Comparison of ENCODE assay signal across 8 cellular contexts in genomic region chr1:9315411-9316079, GRCh38. TPM values are rescaled to one million over a fixed set of nuclear protein-coding genes. Genes with fewer than 3 reads are reported as not detected.
A peak's percentile ranks its signal among the peaks of the same experiment; 100 is the strongest.
DNase-seq lines count a peak whose midpoint lies in the region; ATAC-seq and TF ChIP-seq lines count a peak whose summit lies in the region.

No MANE protein-coding gene starts in this region.

- peak overlapping the region; percentile 37 for H3K9ac ChIP-seq in fibroblast of lung (ENCODE audit: insufficient read depth, low read length)

- no peaks in the 10 kb centered on the region for H3K9me3 Mint-ChIP-seq in activated CD4-positive, alpha-beta memory T cell treated with anti-CD3 and anti-CD28 coated beads, Interleukin-2, amount 10 ng/mL, durations not matched to agents 7 days and 5 days

- H3K36me3 Mint-ChIP-seq in activated CD4-positive, alpha-beta memory T cell treated with anti-CD3 and anti-CD28 coated beads, Interleukin-2, amount 10 ng/mL, durations not matched to agents 7 days and 5 days (ENCODE audit: low read depth), result peaks cover 4% of the 10 kb centered on the region

- H3K27ac ChIP-seq in fibroblast of lung (ENCODE audit: insufficient read depth, low read length), result peak overlapping the region; percentile 89

- peak overlapping the region; percentile 60 for H3K4me3 Mint-ChIP-seq in activated CD4-positive, alpha-beta memory T cell treated with anti-CD3 and anti-CD28 coated beads, Interleukin-2, amount 10 ng/mL, durations not matched to agents 7 days and 5 days

- H3K27ac Mint-ChIP-seq in activated CD4-positive, alpha-beta memory T cell treated with anti-CD3 and anti-CD28 coated beads, Interleukin-2, amount 10 ng/mL, durations not matched to agents 7 days and 5 days, result peak overlapping the region; percentile 84

- peaks cover 6% of the 10 kb centered on the region for H3K36me3 ChIP-seq in fibroblast of lung (ENCODE audit: control insufficient read depth, insufficient read depth, low read length)

- H4K20me1 ChIP-seq in fibroblast of lung (ENCODE audit: control insufficient read depth, extremely low read depth, insufficient read depth, low read length), result peaks cover 2% of the 10 kb centered on the region

- DNase-seq in GM20000 (ENCODE audit: low spot score), result peak; percentile 64
- DNase-seq in activated CD4-positive, alpha-beta memory T cell treated with anti-CD3 and anti-CD28 coated beads, Interleukin-2, amount 10 ng/mL, durations not matched to agents 7 days and 5 days, result peak; percentile 68
- DNase-seq in fibroblast of lung (ENCODE audit: low read depth in 2 of 2), result peak; percentile 78 to 89
- peak; percentile 40 to 78 for DNase-seq in stimulated activated CD8-positive, alpha-beta memory T cell treated with anti-CD3 and anti-CD28 coated beads, Interleukin-15, amount 100 ng/mL, for 48 hours (ENCODE audit: low read depth in 2 of 2)
- no peak for DNase-seq in posterior vena cava (ENCODE audit: low spot score)
- no peak for DNase-seq in NCI-H128 (lab: John Stamatoyannopoulos, UW; ENCODE audit: unreplicated experiment)
- DNase-seq in NCI-H69 (lab: John Stamatoyannopoulos, UW), result no peak

- no peaks in the 10 kb centered on the region for H3K27me3 ChIP-seq in fibroblast of lung (ENCODE audit: control insufficient read depth, insufficient read depth, low read length)

- POLR2A ChIA-PET in activated CD4-positive, alpha-beta memory T cell treated with anti-CD3 and anti-CD28 coated beads, Interleukin-2, amount 10 ng/mL, durations not matched to agents 7 days and 5 days (lab: Charles Lee), result interaction anchor here (1.1 kb wide), 1 partner anchor 112 kb away, joined by 3 read pairs; no protein-coding TSS in a partner anchor

- H3K27me3 Mint-ChIP-seq in activated CD4-positive, alpha-beta memory T cell treated with anti-CD3 and anti-CD28 coated beads, Interleukin-2, amount 10 ng/mL, durations not matched to agents 7 days and 5 days, result no peaks in the 10 kb centered on the region

- peaks cover 50% of the 10 kb centered on the region for H3K4me1 Mint-ChIP-seq in activated CD4-positive, alpha-beta memory T cell treated with anti-CD3 and anti-CD28 coated beads, Interleukin-2, amount 10 ng/mL, durations not matched to agents 7 days and 5 days

- CTCF ChIA-PET in activated CD4-positive, alpha-beta memory T cell treated with anti-CD3 and anti-CD28 coated beads, Interleukin-2, amount 10 ng/mL, durations not matched to agents 7 days and 5 days (lab: Charles Lee), result interaction anchor here (0.7 to 1.9 kb wide), 5 partner anchors 26 to 180 kb away, joined by 3 to 7 read pairs (median 3); partner anchors contain the start of gene H6PD

- H3K4me1 ChIP-seq in fibroblast of lung (ENCODE audit: control insufficient read depth, extremely low read depth, insufficient read depth, low read length), result peaks cover 23% of the 10 kb centered on the region

- peak overlapping the region; percentile 51 for H3K4me2 ChIP-seq in fibroblast of lung (ENCODE audit: extremely low read depth, insufficient read depth, low read length)

- peak overlapping the region in 1 of 4 experiments; percentile 7 for H3K4me3 ChIP-seq in fibroblast of lung (replicated peaks in 1 of 4; ENCODE audit: control extremely low read depth in 1 of 4, insufficient read depth in 1 of 4, low read depth in 3 of 4, low read length in 4 of 4)

- ATAC-seq in HG03565 (IDR thresholded peaks at IDR 0.05; ENCODE audit: unreplicated experiment), result no peak

- intact Hi-C loops in posterior vena cava (cut with DNase I), result no loop called here

- H3K79me2 ChIP-seq in fibroblast of lung (ENCODE audit: control insufficient read depth, insufficient read depth, low read length), result peaks cover 80% of the 10 kb centered on the region

- no peaks in the 10 kb centered on the region for H3K9me3 ChIP-seq in fibroblast of lung (ENCODE audit: control insufficient read depth, insufficient read depth, low read depth, low read length)

- H2AFZ ChIP-seq in fibroblast of lung (ENCODE audit: low read length), result no peak overlapping the region

- TF ChIP-seq CTCF in GM20000 (IDR thresholded peaks at IDR 0.05; ENCODE audit: extremely low read depth, missing control alignments) (no peak), fibroblast of lung (conservative IDR thresholded peaks at IDR 0.05 in 1 of 2, IDR thresholded peaks at IDR 0.05 in 1 of 2; ENCODE audit: low read depth in 1 of 2, low read length in 2 of 2) (no peak)

RNA-seq across cellular contexts. Expression of gene SPSB1, which starts 22.9 kb away (rescaled TPM):
- total RNA-seq in activated CD4-positive, alpha-beta memory T cell treated with anti-CD3 and anti-CD28 coated beads, Interleukin-2, amount 10 ng/mL, durations not matched to agents 7 days and 5 days, result 10 to 100 TPM; 17.4 to 18.0 TPM
- total RNA-seq in fibroblast of lung (20.0 and 20.6 TPM in 2 replicates), posterior vena cava (10 to 100 TPM; 30.9 to 48.0 TPM)
- 14.3 and 22.1 TPM in 2 replicates for polyA plus RNA-seq in fibroblast of lung
- 16.8 and 23.7 TPM in 2 replicates for polyA plus RNA-seq in fibroblast of lung (2012)
- 22.8 and 24.7 TPM in 2 replicates for polyA minus RNA-seq in fibroblast of lung (ENCODE audit: low replicate concordance)

Comparison
In these comparisons a context has a peak if more than half of its experiments do, and no peak if none do; other contexts are left out.
1. DNase-seq: peak in GM20000 (single experiment), activated CD4-positive, alpha-beta memory T cell treated with anti-CD3 and anti-CD28 coated beads, Interleukin-2, amount 10 ng/mL, durations not matched to agents 7 days and 5 days (single experiment), fibroblast of lung (2 of 2) and stimulated activated CD8-positive, alpha-beta memory T cell treated with anti-CD3 and anti-CD28 coated beads, Interleukin-15, amount 100 ng/mL, for 48 hours (2 of 2); none in posterior vena cava (single experiment), NCI-H128 (single experiment) and NCI-H69 (single experiment).